1 cellular context compared by ENCODE assay signal in genomic region chr1:6435547-6435946, GRCh38.
TF ChIP-seq lines count a peak whose summit lies in the region.

No MANE protein-coding gene starts in this region.

TF ChIP-seq in HepG2, 621 proteins besides CTCF, POLR2A, EP300 and RAD21:
- TF ChIP-seq ZNF629 (CRISPR knock-in tag; conservative IDR thresholded peaks at IDR 0.05) (peak; percentile 36; the same call in 1 of the 2 replicates), SAP130 (CRISPR knock-in tag; IDR thresholded peaks at IDR 0.05; ENCODE audit: low read depth) (no peak)
